ENCODE assay signal across 18 cellular contexts in genomic region chr2:117801826-117802225, GRCh38.
"Had no signal": no experiment of that assay in that cellular context is flagged by ENCODE, and none has a peak within 500 bp of the region (broad histone marks: within the 10 kb centered on the region; RNA-seq: fewer than 3 reads in every experiment).

No MANE protein-coding gene starts in this region.

- H3K4me3 Mint-ChIP-seq: activated CD8-positive, alpha-beta T cell treated with anti-CD3 and anti-CD28 coated beads for 36 hours; activated naive CD4-positive, alpha-beta T cell treated with anti-CD3 and anti-CD28 coated beads, Interleukin-2, amount 50 U/mL, for 24 hours; activated T-cell treated with anti-CD3 and anti-CD28 coated beads, Interleukin-2, amount 50 U/mL, for 4 hours had no signal

- H3K4me1 ChIP-seq: esophagus squamous epithelium, gastrocnemius medialis, heart right ventricle, upper lobe of right lung had no signal

- H3K27me3 ChIP-seq: ovary had no signal

- H3K9me3 ChIP-seq: esophagus squamous epithelium, gastrocnemius medialis, heart right ventricle, ovary, stomach, thoracic aorta, upper lobe of right lung had no signal

- H3K4me3 ChIP-seq: esophagus squamous epithelium, gastrocnemius medialis, heart right ventricle, ovary, stomach, thoracic aorta, upper lobe of right lung had no signal

- H3K9me3 Mint-ChIP-seq: activated CD8-positive, alpha-beta T cell treated with anti-CD3 and anti-CD28 coated beads for 36 hours; activated naive CD4-positive, alpha-beta T cell treated with anti-CD3 and anti-CD28 coated beads, Interleukin-2, amount 50 U/mL, for 24 hours; activated T-cell treated with anti-CD3 and anti-CD28 coated beads, Interleukin-2, amount 50 U/mL, for 4 hours; WTC11 had no signal

- H3K36me3 Mint-ChIP-seq: activated naive CD4-positive, alpha-beta T cell treated with anti-CD3 and anti-CD28 coated beads, Interleukin-2, amount 50 U/mL, for 24 hours; WTC11 had no signal

- H3K27ac ChIP-seq: esophagus squamous epithelium, gastrocnemius medialis, heart right ventricle, ovary, stomach, thoracic aorta, upper lobe of right lung had no signal

- DNase-seq: activated CD4-positive, alpha-beta T cell treated with anti-CD3 and anti-CD28 coated beads for 48 hours; activated CD8-positive, alpha-beta T cell treated with anti-CD3 and anti-CD28 coated beads for 36 hours; activated effector memory CD4-positive, alpha-beta T cell treated with anti-CD3 and anti-CD28 coated beads, Interleukin-2, amount 50 U/mL, for 16 hours; activated T-cell treated with anti-CD3 and anti-CD28 coated beads, Interleukin-2, amount 50 U/mL, for 4 hours; cortex of kidney; effector CD4-positive, alpha-beta T cell; esophagus squamous epithelium; gastrocnemius medialis; heart right ventricle; ovary; stimulated activated CD4-positive, alpha-beta T cell treated with anti-CD3 and anti-CD28 coated beads, Interleukin-12 subunit alpha, Interleukin-12 subunit beta, amount 100 ng/mL, for 4 hours; stimulated activated CD4-positive, alpha-beta T cell treated with anti-CD3 and anti-CD28 coated beads, Interleukin-2, amount 100 ng/mL, for 24 hours; stomach; T-helper 2 cell; upper lobe of right lung had no signal

- H3K36me3 ChIP-seq: esophagus squamous epithelium, gastrocnemius medialis, heart right ventricle, ovary, stomach, thoracic aorta, upper lobe of right lung had no signal

- H3K27ac Mint-ChIP-seq: activated CD8-positive, alpha-beta T cell treated with anti-CD3 and anti-CD28 coated beads for 36 hours; activated naive CD4-positive, alpha-beta T cell treated with anti-CD3 and anti-CD28 coated beads, Interleukin-2, amount 50 U/mL, for 24 hours; WTC11 had no signal
